ENCODE assay signal across 10 cellular contexts in the genomic region with DNA sequence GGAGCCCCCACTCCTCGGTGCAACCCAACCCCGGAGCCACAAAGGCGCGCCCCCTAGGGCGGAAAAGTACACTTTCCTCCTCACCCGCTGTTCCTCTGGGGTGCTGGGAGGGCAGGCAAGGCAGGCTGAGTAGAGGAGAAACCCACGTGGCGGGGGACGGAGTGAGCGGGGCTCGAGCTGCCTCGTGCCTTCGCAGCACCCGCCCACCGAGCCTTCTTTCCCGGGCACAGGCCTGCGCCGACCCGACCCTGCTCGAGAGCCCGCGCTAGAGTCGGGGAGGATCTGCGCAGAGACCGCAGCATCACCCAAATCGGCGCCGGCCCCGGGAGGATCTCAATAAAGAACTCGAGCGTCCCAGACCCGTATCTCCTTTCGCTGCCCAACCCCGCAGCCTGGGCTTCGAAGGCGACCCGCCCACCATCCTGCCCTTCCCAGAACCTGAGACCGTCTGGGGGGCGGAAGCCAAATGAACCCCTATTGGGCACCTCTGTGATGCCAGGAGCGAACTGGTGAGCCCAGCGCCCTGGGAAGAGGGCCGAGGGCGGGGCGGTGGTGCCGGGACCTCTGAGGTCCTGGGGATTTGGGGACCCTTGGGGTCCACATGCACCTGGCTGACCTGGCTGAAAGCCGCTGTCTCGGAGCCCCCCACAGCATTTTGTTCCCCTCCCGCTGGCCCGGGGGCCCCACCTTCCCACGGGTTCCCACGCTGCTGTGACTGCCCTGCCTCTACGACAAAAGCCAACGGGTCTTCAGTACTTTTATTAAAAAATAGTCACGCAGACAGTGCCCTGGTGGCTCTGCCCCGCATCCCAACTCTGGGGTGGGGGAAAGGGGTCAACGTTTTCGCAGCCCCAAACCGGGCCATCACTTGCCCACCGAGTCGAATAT. TPM values are rescaled to one million over a fixed set of nuclear protein-coding genes. Genes with fewer than 3 reads are reported as not detected.
A peak's percentile ranks its signal among the peaks of the same experiment; 100 is the strongest.
DNase-seq lines count a peak whose midpoint lies in the region; ATAC-seq lines count a peak whose summit lies in the region.
"Had no signal": no experiment of that assay in that cellular context is flagged by ENCODE, and none has a peak within 500 bp of the region (broad histone marks: within the 10 kb centered on the region; RNA-seq: fewer than 3 reads in every experiment).

No MANE protein-coding gene starts in this region.

- peaks cover 7 to 15% of the 10 kb centered on the region in 2 donors for H3K4me1 Mint-ChIP-seq in stimulated activated naive B cell treated with anti-CD40 and anti-IgM and Interleukin-4, amounts not matched to agents 10 μg/mL and 1 μg/mL and 100 μg/mL, for 72 hours

- ATAC-seq in activated CD4-positive, CD25-positive, alpha-beta regulatory T cell treated with anti-CD3 and anti-CD28 coated beads, Interleukin-2, amount 50 U/mL, for 24 hours, result peak; percentile 47 to 56
- ATAC-seq in stimulated activated naive B cell treated with anti-CD40 and anti-IgM and Interleukin-4, amounts not matched to agents 10 μg/mL and 1 μg/mL and 100 μg/mL, for 72 hours (replicated peaks), result peak; percentile 53 to 58
- no peak for ATAC-seq in HG03159 (IDR thresholded peaks at IDR 0.05; ENCODE audit: unreplicated experiment)

- peaks cover 24 to 32% of the 10 kb centered on the region in 2 donors for H3K27me3 Mint-ChIP-seq in stimulated activated naive B cell treated with anti-CD40 and anti-IgM and Interleukin-4, amounts not matched to agents 10 μg/mL and 1 μg/mL and 100 μg/mL, for 72 hours

- H3K4me3 Mint-ChIP-seq in stimulated activated naive B cell treated with anti-CD40 and anti-IgM and Interleukin-4, amounts not matched to agents 10 μg/mL and 1 μg/mL and 100 μg/mL, for 72 hours, result peak overlapping the region; percentile 69 to 78
- H3K4me3 Mint-ChIP-seq: T-helper 1 cell treated with Interleukin-12 subunit alpha and Interleukin-12 subunit beta and Interleukin-4 antibody, amounts not matched to agents 30 μg/mL and 1 μg/mL, for 36 hours had no signal

- DNase-seq in activated CD4-positive, CD25-positive, alpha-beta regulatory T cell treated with anti-CD3 and anti-CD28 coated beads, Interleukin-2, amount 50 U/mL, for 72 hours, result no peak
- DNase-seq in activated T-cell treated with anti-CD3 and anti-CD28 coated beads, Interleukin-2, amount 50 U/mL, for 1 hour, result peak; percentile 47
- DNase-seq in iPS-NIHi11 (ENCODE audit: low spot score) (peak; percentile 29), amygdala (lab: John Stamatoyannopoulos, UW) (no peak), mucosa of gallbladder (ENCODE audit: low spot score) (no peak)
- DNase-seq in stimulated activated naive B cell treated with anti-CD40 and anti-IgM and Interleukin-4, amounts not matched to agents 10 μg/mL and 1 μg/mL and 100 μg/mL, for 72 hours, result peak; percentile 16

- peaks cover 19 to 29% of the 10 kb centered on the region in 2 donors for H3K36me3 Mint-ChIP-seq in stimulated activated naive B cell treated with anti-CD40 and anti-IgM and Interleukin-4, amounts not matched to agents 10 μg/mL and 1 μg/mL and 100 μg/mL, for 72 hours

- no peak overlapping the region for H3K27ac Mint-ChIP-seq in stimulated activated naive B cell treated with anti-CD40 and anti-IgM and Interleukin-4, amounts not matched to agents 10 μg/mL and 1 μg/mL and 100 μg/mL, for 72 hours
- H3K27ac Mint-ChIP-seq: T-helper 1 cell treated with Interleukin-12 subunit alpha and Interleukin-12 subunit beta and Interleukin-4 antibody, amounts not matched to agents 30 μg/mL and 1 μg/mL, for 36 hours had no signal

- H3K9me3 Mint-ChIP-seq in stimulated activated naive B cell treated with anti-CD40 and anti-IgM and Interleukin-4, amounts not matched to agents 10 μg/mL and 1 μg/mL and 100 μg/mL, for 72 hours, result no peaks in the 10 kb centered on the region
- H3K9me3 Mint-ChIP-seq: T-helper 1 cell treated with Interleukin-12 subunit alpha and Interleukin-12 subunit beta and Interleukin-4 antibody, amounts not matched to agents 30 μg/mL and 1 μg/mL, for 36 hours had no signal

RNA-seq across cellular contexts. Expression of a gene that starts 1.3 kb away (rescaled TPM):
- 3.1 TPM for total RNA-seq in mucosa of gallbladder

RNA-seq across cellular contexts. Expression of a gene that starts 16.0 kb away (rescaled TPM):
- total RNA-seq in mucosa of gallbladder, result 62.6 TPM

RNA-seq across cellular contexts. Expression of a gene that starts 24.7 kb away (rescaled TPM):
- total RNA-seq in mucosa of gallbladder, result 0.26 TPM

RNA-seq across cellular contexts. Expression of a gene that starts 31.7 kb away (rescaled TPM):
- total RNA-seq in mucosa of gallbladder, result not detected

RNA-seq across cellular contexts. Expression of a gene that starts 44.1 kb away (rescaled TPM):
- not detected for total RNA-seq in mucosa of gallbladder
- total RNA-seq: omental fat pad had no signal

Comparison
In these comparisons a context has a peak if more than half of its experiments do, and no peak if none do; other contexts are left out.
1. DNase-seq: peak in activated T-cell treated with anti-CD3 and anti-CD28 coated beads, Interleukin-2, amount 50 U/mL, for 1 hour (single experiment), iPS-NIHi11 (single experiment) and stimulated activated naive B cell treated with anti-CD40 and anti-IgM and Interleukin-4, amounts not matched to agents 10 μg/mL and 1 μg/mL and 100 μg/mL, for 72 hours (single experiment); none in activated CD4-positive, CD25-positive, alpha-beta regulatory T cell treated with anti-CD3 and anti-CD28 coated beads, Interleukin-2, amount 50 U/mL, for 72 hours (single experiment), amygdala (0 of 56) and mucosa of gallbladder (single experiment).